Comparison of ENCODE assay signal across 31 cellular contexts in the genomic region with DNA sequence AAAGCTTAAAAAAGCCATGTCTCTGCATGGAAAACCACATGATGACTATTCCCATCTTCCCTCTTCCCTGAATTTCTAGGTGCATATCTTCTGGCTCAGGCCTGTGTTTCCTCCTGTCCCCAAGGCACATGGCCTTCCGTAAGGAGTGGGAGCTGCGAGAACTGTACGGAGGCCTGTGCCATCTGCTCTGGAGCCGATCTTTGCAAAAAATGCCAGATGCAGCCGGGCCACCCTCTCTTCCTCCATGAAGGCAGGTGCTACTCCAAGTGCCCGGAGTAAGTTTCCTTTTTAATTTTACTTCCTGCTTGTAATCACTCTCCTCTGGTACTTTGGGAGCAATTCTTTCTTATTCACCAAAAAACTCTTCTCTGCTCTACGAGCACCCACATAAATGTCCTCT.
"Had no signal": no experiment of that assay in that cellular context is flagged by ENCODE, and none has a peak within 500 bp of the region (broad histone marks: within the 10 kb centered on the region; RNA-seq: fewer than 3 reads in every experiment).

No MANE protein-coding gene starts in this region.

- H3K9me3 ChIP-seq: ovary, psoas muscle, right lobe of liver, sigmoid colon, spleen, suprapubic skin, testis, tibial artery, transverse colon, upper lobe of left lung, vagina had no signal

- H3K4me3 ChIP-seq: ovary, psoas muscle, right lobe of liver, sigmoid colon, spleen, suprapubic skin, testis, tibial artery, transverse colon, upper lobe of left lung, vagina had no signal

- H3K36me3 ChIP-seq: ovary, right lobe of liver, sigmoid colon, spleen, suprapubic skin, tibial artery, transverse colon, upper lobe of left lung, vagina had no signal

- H3K4me1 ChIP-seq: parathyroid adenoma, psoas muscle, right lobe of liver, sigmoid colon, spleen, suprapubic skin, testis, upper lobe of left lung, vagina had no signal

- H3K4me3 Mint-ChIP-seq: naive thymus-derived CD4-positive, alpha-beta T cell; natural killer cell; nephron; neural crest cell; stimulated activated memory B cell treated with anti-CD40 and anti-IgM and Interleukin-4, amounts not matched to agents 10 μg/mL and 1 μg/mL and 100 μg/mL, for 72 hours; stimulated activated naive CD8-positive, alpha-beta T cell treated with anti-CD3 and anti-CD28 coated beads, Interleukin-15, amount 100 ng/mL, for 72 hours had no signal

- H3K79me2 ChIP-seq: parathyroid adenoma had no signal

- H3K27me3 ChIP-seq: right lobe of liver, sigmoid colon, suprapubic skin, testis, tibial artery, transverse colon, upper lobe of left lung, vagina had no signal

- H2AFZ ChIP-seq: parathyroid adenoma had no signal

- FAIRE-seq: small intestine, urothelium cell line had no signal

- H3K27me3 Mint-ChIP-seq: progenitor cell of endocrine pancreas had no signal

- DNase-seq: naive thymus-derived CD4-positive, alpha-beta T cell; natural killer cell; occipital lobe; ovary; psoas muscle; right cardiac atrium; right lobe of liver; sigmoid colon; small intestine; spleen; stimulated activated CD4-positive, alpha-beta T cell treated with anti-CD3 and anti-CD28 coated beads, Interleukin-12 subunit alpha, Interleukin-12 subunit beta, amount 100 ng/mL, for 4 hours; stimulated activated CD4-positive, alpha-beta T cell treated with anti-CD3 and anti-CD28 coated beads, Interleukin-1b, Interleukin-23, amount 100 ng/mL, for 48 hours; stimulated activated CD4-positive, alpha-beta T cell treated with anti-CD3 and anti-CD28 coated beads, Interleukin-4, amount 100 ng/mL, for 1 hour; stimulated activated CD4-positive, alpha-beta T cell treated with anti-CD3 and anti-CD28 coated beads, Interleukin-4, amount 100 ng/mL, for 4 hours; stimulated activated CD8-positive, alpha-beta memory T cell treated with anti-CD3 and anti-CD28 coated beads, Interleukin-4, amount 100 ng/mL, for 48 hours; stimulated activated naive CD4-positive, alpha-beta T cell; stimulated activated naive CD8-positive, alpha-beta T cell treated with anti-CD3 and anti-CD28 coated beads, Interleukin-15, amount 100 ng/mL, for 72 hours; stimulated activated naive CD8-positive, alpha-beta T cell treated with anti-CD3 and anti-CD28 coated beads, Interleukin-15, Interleukin-2, amounts not matched to agents 100 U/mL and 50 U/mL, for 24 hours; substantia nigra; testis; tibial artery; transverse colon; upper lobe of left lung had no signal

- H3K4me1 Mint-ChIP-seq: naive thymus-derived CD4-positive, alpha-beta T cell; natural killer cell; nephron; neural crest cell; stimulated activated memory B cell treated with anti-CD40 and anti-IgM and Interleukin-4, amounts not matched to agents 10 μg/mL and 1 μg/mL and 100 μg/mL, for 72 hours; stimulated activated naive CD8-positive, alpha-beta T cell treated with anti-CD3 and anti-CD28 coated beads, Interleukin-15, amount 100 ng/mL, for 72 hours had no signal

- H3K36me3 Mint-ChIP-seq: naive thymus-derived CD4-positive, alpha-beta T cell; natural killer cell; stimulated activated memory B cell treated with anti-CD40 and anti-IgM and Interleukin-4, amounts not matched to agents 10 μg/mL and 1 μg/mL and 100 μg/mL, for 72 hours had no signal

- H3K9ac ChIP-seq: parathyroid adenoma had no signal

- ATAC-seq: naive thymus-derived CD4-positive, alpha-beta T cell; natural killer cell; psoas muscle; right cardiac atrium; right lobe of liver; stimulated activated memory B cell treated with anti-CD40 and anti-IgM and Interleukin-4, amounts not matched to agents 10 μg/mL and 1 μg/mL and 100 μg/mL, for 72 hours; stimulated activated naive CD8-positive, alpha-beta T cell treated with anti-CD3 and anti-CD28 coated beads, Interleukin-15, amount 100 ng/mL, for 72 hours; stimulated activated naive CD8-positive, alpha-beta T cell treated with anti-CD3 and anti-CD28 coated beads, Interleukin-15, Interleukin-2, amounts not matched to agents 100 U/mL and 50 U/mL, for 24 hours had no signal

- H3K27ac Mint-ChIP-seq: naive thymus-derived CD4-positive, alpha-beta T cell; natural killer cell; nephron; progenitor cell of endocrine pancreas; stimulated activated memory B cell treated with anti-CD40 and anti-IgM and Interleukin-4, amounts not matched to agents 10 μg/mL and 1 μg/mL and 100 μg/mL, for 72 hours had no signal

- H3K9me3 Mint-ChIP-seq: naive thymus-derived CD4-positive, alpha-beta T cell; natural killer cell; nephron; neural crest cell; stimulated activated memory B cell treated with anti-CD40 and anti-IgM and Interleukin-4, amounts not matched to agents 10 μg/mL and 1 μg/mL and 100 μg/mL, for 72 hours; stimulated activated naive CD8-positive, alpha-beta T cell treated with anti-CD3 and anti-CD28 coated beads, Interleukin-15, amount 100 ng/mL, for 72 hours had no signal

- H3K27ac ChIP-seq: ovary, parathyroid adenoma, psoas muscle, right lobe of liver, sigmoid colon, spleen, suprapubic skin, testis, tibial artery, transverse colon, upper lobe of left lung, vagina had no signal
